In the genomic region with DNA sequence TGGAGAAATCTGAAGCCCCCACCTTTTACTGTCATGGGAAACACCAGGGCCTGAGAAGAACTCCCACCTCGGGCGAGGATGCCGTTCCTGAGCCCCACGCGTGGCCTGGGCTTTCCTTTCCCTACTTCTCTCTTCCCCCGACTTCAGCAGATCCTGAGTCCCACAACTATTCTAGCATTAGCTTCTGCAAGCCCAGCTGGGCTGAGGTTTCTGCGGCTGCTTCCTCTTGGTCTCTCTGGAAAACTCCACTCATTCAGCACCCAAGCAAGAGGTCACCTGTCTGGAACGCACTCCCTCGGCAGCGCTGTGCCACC, we compare ENCODE assay signal across 12 cellular contexts. TPM values are rescaled to one million over a fixed set of nuclear protein-coding genes. Genes with fewer than 3 reads are reported as not detected.
DNase-seq lines count a peak whose midpoint lies in the region; ATAC-seq, FAIRE-seq and TF ChIP-seq lines count a peak whose summit lies in the region.
"Had no signal": no experiment of that assay in that cellular context is flagged by ENCODE, and none has a peak within 500 bp of the region (broad histone marks: within the 10 kb centered on the region; RNA-seq: fewer than 3 reads in every experiment).

No MANE protein-coding gene starts in this region.

- H3K27ac ChIP-seq in GM23248 (no peak overlapping the region), gastrocnemius medialis (no peak overlapping the region)

- H4K20me1 ChIP-seq in GM23248 (ENCODE audit: insufficient read depth): no peaks in the 10 kb centered on the region

- peak overlapping the region; percentile 85 for H3K4me2 ChIP-seq in GM23248 (ENCODE audit: unreplicated experiment)

- FAIRE-seq in GM19239 (lab: Jason Lieb, UNC): no peak

- H3F3A ChIP-seq in GM23248 (ENCODE audit: insufficient read depth): no peaks in the 10 kb centered on the region

- H2AFZ ChIP-seq in GM23248: peak overlapping the region; percentile 93

- H3K4me3 Mint-ChIP-seq in WTC11: peak overlapping the region; percentile 88

- in situ Hi-C loops in GM23248 (cut with MboI): no loop called here
- in situ Hi-C loops in gastrocnemius medialis (cut with MboI; ENCODE audit: low sequenced_read_pairs in 4 of 4): no loop called here

- CTCF ChIA-PET in WTC11 (lab: Charles Lee): interaction anchor here (1.0 kb wide), 1 partner anchor 65 kb away, joined by 6 read pairs; no protein-coding TSS in a partner anchor

- ATAC-seq in WTC11 (no peak), gastrocnemius medialis (no peak), GM19452 (IDR thresholded peaks at IDR 0.05; ENCODE audit: unreplicated experiment) (no peak)
- ATAC-seq: naive thymus-derived CD8-positive, alpha-beta T cell had no signal

- H3K79me2 ChIP-seq in GM23248 (ENCODE audit: insufficient read depth): peaks cover 35% of the 10 kb centered on the region

- no peaks in the 10 kb centered on the region for H3K27me3 Mint-ChIP-seq in WTC11 (ENCODE audit: low read depth)

- no peak overlapping the region for H3K27ac Mint-ChIP-seq in WTC11
- H3K27ac Mint-ChIP-seq: naive thymus-derived CD8-positive, alpha-beta T cell had no signal

- H3K9me2 ChIP-seq in GM23248 (ENCODE audit: insufficient read depth): no peaks in the 10 kb centered on the region

- intact Hi-C loops in gastrocnemius medialis (cut with DNase I; ENCODE audit: low total_unique reads): no loop called here

- H3K4me3 ChIP-seq in GM23248: peak overlapping the region; percentile 84
- H3K4me3 ChIP-seq in iPS-11a (ENCODE audit: low read depth, low read length): peak overlapping the region; percentile 53
- peak overlapping the region; percentile 47 to 71 (median 64) for H3K4me3 ChIP-seq in gastrocnemius medialis

- peaks cover 44% of the 10 kb centered on the region for H3K36me3 Mint-ChIP-seq in WTC11

- peaks cover 11% of the 10 kb centered on the region for H3K9me3 Mint-ChIP-seq in WTC11

- DNase-seq in GM23248: peak; percentile 32
- no peak for DNase-seq in WTC11 (ENCODE audit: low spot score)
- no peak for DNase-seq in gastrocnemius medialis
- DNase-seq in T-helper 1 cell: no peak
- no peak for DNase-seq in GM19239 (ENCODE audit: insufficient read length, low spot score)
- DNase-seq in EL: no peak
- DNase-seq: activated CD4-positive, alpha-beta T cell treated with anti-CD3 and anti-CD28 coated beads for 48 hours; naive thymus-derived CD8-positive, alpha-beta T cell; NCI-H774; stimulated activated naive CD4-positive, alpha-beta T cell had no signal

- peak overlapping the region; percentile 83 for H3K9ac ChIP-seq in GM23248

- no peak for TF ChIP-seq POLR2A in gastrocnemius medialis (IDR thresholded peaks at IDR 0.05)

- no peak for TF ChIP-seq CTCF in WTC11 (IDR thresholded peaks at IDR 0.05)
- no peak for TF ChIP-seq CTCF in gastrocnemius medialis (IDR thresholded peaks at IDR 0.05 in 4 of 5, conservative IDR thresholded peaks at IDR 0.05 in 1 of 5)

- H3K4me1 Mint-ChIP-seq in WTC11: peaks cover 36% of the 10 kb centered on the region

- H3K4me1 ChIP-seq in GM23248 (ENCODE audit: insufficient read depth): peaks cover 12% of the 10 kb centered on the region
- H3K4me1 ChIP-seq in gastrocnemius medialis: peaks cover 2 to 5% of the 10 kb centered on the region in 2 donors

- H3K36me3 ChIP-seq in GM23248 (ENCODE audit: low read depth) (no peaks in the 10 kb centered on the region), gastrocnemius medialis (no peaks in the 10 kb centered on the region)

- 26 to 31% methylated on average over 10 of the region's 10 CpGs for WGBS in GM23248 (ENCODE audit: low coverage in 1 of 2, low lambda C conversion rate in 2 of 2, missing lambda C conversion rate in 2 of 2), 2 experiments

- no peaks in the 10 kb centered on the region for H3K27me3 ChIP-seq in GM23248 (replicated peaks; ENCODE audit: insufficient read depth)
- H3K27me3 ChIP-seq in gastrocnemius medialis: peaks cover 0 to 9% (median 8%) of the 10 kb centered on the region in 3 donors

- POLR2A ChIA-PET in WTC11 (lab: Charles Lee): interaction anchor here (0.5 kb wide), 1 partner anchor 16 kb away, joined by 4 read pairs; no protein-coding TSS in a partner anchor

- no peaks in the 10 kb centered on the region for H3K9me3 ChIP-seq in GM23248 (ENCODE audit: low read depth)
- H3K9me3 ChIP-seq in gastrocnemius medialis: no peaks in the 10 kb centered on the region

TF ChIP-seq in WTC11, 78 proteins besides CTCF, POLR2A, EP300 and RAD21:
- TF ChIP-seq CREM (CRISPR knock-in tag; IDR thresholded peaks at IDR 0.05): no peak
- TF ChIP-seq GABPB1 (CRISPR knock-in tag; IDR thresholded peaks at IDR 0.05): no peak
- no peak for TF ChIP-seq ZNF396 (CRISPR knock-in tag; IDR thresholded peaks at IDR 0.05; ENCODE audit: borderline replicate concordance)
- no peak for TF ChIP-seq NR3C1 (CRISPR knock-in tag; conservative IDR thresholded peaks at IDR 0.05; ENCODE audit: low read depth)
- TF ChIP-seq, protein P1, sequence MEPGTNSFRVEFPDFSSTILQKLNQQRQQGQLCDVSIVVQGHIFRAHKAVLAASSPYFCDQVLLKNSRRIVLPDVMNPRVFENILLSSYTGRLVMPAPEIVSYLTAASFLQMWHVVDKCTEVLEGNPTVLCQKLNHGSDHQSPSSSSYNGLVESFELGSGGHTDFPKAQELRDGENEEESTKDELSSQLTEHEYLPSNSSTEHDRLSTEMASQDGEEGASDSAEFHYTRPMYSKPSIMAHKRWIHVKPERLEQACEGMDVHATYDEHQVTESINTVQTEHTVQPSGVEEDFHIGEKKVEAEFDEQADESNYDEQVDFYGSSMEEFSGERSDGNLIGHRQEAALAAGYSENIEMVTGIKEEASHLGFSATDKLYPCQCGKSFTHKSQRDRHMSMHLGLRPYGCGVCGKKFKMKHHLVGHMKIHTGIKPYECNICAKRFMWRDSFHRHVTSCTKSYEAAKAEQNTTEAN (CRISPR knock-in tag; IDR thresholded peaks at IDR 0.05): no peak
- TF ChIP-seq MXD4 (CRISPR knock-in tag; IDR thresholded peaks at IDR 0.05; ENCODE audit: borderline replicate concordance): no peak
- TF ChIP-seq, protein P2, sequence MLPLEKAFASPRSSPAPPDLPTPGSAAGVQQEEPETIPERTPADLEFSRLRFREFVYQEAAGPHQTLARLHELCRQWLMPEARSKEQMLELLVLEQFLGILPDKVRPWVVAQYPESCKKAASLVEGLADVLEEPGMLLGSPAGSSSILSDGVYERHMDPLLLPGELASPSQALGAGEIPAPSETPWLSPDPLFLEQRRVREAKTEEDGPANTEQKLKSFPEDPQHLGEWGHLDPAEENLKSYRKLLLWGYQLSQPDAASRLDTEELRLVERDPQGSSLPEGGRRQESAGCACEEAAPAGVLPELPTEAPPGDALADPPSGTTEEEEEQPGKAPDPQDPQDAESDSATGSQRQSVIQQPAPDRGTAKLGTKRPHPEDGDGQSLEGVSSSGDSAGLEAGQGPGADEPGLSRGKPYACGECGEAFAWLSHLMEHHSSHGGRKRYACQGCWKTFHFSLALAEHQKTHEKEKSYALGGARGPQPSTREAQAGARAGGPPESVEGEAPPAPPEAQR (CRISPR knock-in tag; IDR thresholded peaks at IDR 0.05): no peak
- TF ChIP-seq, protein P3, sequence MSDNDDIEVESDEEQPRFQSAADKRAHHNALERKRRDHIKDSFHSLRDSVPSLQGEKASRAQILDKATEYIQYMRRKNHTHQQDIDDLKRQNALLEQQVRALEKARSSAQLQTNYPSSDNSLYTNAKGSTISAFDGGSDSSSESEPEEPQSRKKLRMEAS (CRISPR knock-in tag; IDR thresholded peaks at IDR 0.05): no peak
- TF ChIP-seq, protein P4, sequence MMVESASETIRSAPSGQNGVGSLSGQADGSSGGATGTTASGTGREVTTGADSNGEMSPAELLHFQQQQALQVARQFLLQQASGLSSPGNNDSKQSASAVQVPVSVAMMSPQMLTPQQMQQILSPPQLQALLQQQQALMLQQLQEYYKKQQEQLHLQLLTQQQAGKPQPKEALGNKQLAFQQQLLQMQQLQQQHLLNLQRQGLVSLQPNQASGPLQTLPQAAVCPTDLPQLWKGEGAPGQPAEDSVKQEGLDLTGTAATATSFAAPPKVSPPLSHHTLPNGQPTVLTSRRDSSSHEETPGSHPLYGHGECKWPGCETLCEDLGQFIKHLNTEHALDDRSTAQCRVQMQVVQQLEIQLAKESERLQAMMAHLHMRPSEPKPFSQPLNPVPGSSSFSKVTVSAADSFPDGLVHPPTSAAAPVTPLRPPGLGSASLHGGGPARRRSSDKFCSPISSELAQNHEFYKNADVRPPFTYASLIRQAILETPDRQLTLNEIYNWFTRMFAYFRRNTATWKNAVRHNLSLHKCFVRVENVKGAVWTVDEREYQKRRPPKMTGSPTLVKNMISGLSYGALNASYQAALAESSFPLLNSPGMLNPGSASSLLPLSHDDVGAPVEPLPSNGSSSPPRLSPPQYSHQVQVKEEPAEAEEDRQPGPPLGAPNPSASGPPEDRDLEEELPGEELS (CRISPR knock-in tag; IDR thresholded peaks at IDR 0.05): no peak
- TF ChIP-seq NR2C2 (CRISPR knock-in tag; IDR thresholded peaks at IDR 0.05): no peak
- TF ChIP-seq CBFB (CRISPR knock-in tag; IDR thresholded peaks at IDR 0.05; ENCODE audit: low read depth): no peak
- TF ChIP-seq ZNF416 (CRISPR knock-in tag; IDR thresholded peaks at IDR 0.05): no peak
- TF ChIP-seq NFATC4 (CRISPR knock-in tag; IDR thresholded peaks at IDR 0.05): no peak
- no peak for TF ChIP-seq SP1 (CRISPR knock-in tag; conservative IDR thresholded peaks at IDR 0.05)
- TF ChIP-seq RELA (CRISPR knock-in tag; IDR thresholded peaks at IDR 0.05; ENCODE audit: borderline replicate concordance): no peak
- TF ChIP-seq GTF2I (CRISPR knock-in tag; conservative IDR thresholded peaks at IDR 0.05): no peak
- TF ChIP-seq, protein P5, sequence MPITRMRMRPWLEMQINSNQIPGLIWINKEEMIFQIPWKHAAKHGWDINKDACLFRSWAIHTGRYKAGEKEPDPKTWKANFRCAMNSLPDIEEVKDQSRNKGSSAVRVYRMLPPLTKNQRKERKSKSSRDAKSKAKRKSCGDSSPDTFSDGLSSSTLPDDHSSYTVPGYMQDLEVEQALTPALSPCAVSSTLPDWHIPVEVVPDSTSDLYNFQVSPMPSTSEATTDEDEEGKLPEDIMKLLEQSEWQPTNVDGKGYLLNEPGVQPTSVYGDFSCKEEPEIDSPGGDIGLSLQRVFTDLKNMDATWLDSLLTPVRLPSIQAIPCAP (CRISPR knock-in tag; IDR thresholded peaks at IDR 0.05): no peak

RNA-seq across cellular contexts. Expression of a gene that starts 0.8 kb away (rescaled TPM):
- 39.1 and 45.6 TPM in 2 replicates for total RNA-seq in GM23248 (2014; rRNA removed; shearing (Covaris generic))
- polyA plus RNA-seq in GM23248 (2016; fragmentation: Nextera tagmentation; extraction: Ambion mirVana): 21.2 and 22.8 TPM in 2 replicates
- total RNA-seq in WTC11 (2021) (52.1 to 58.4 TPM (median 55.8 TPM) in 3 replicates), gastrocnemius medialis (1 to 10 TPM; 4.3 to 6.0 (median 4.8) TPM)
- total RNA-seq: naive thymus-derived CD8-positive, alpha-beta T cell had no signal
- polyA plus RNA-seq: naive thymus-derived CD8-positive, alpha-beta T cell had no signal
